ENCODE assay signal across 28 cellular contexts in the genomic region with DNA sequence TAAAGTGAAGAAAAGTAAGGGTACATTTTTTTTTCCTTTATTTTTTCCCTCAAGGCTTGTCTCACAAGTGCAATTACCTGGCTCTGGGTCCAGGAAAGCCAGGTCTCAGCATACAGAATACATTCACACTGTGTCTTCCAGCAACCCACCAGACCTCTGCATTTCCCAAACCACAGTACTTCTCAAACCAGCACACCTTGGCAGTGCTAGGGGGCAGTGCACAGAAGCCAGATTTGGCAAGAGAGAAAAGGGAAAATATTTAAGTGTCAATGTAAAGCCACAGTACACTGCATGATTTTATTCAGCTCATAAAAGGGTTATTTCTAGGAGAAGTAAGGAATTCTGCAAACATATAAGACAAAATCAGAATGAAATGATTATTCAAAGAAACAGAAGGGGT.
"Had no signal": no experiment of that assay in that cellular context is flagged by ENCODE, and none has a peak within 500 bp of the region (broad histone marks: within the 10 kb centered on the region; RNA-seq: fewer than 3 reads in every experiment).

No MANE protein-coding gene starts in this region.

- H3K9me3 ChIP-seq: ascending aorta, heart right ventricle, left ventricle myocardium inferior, ovary, prostate gland, sigmoid colon, uterus had no signal

- H3K4me3 Mint-ChIP-seq: activated CD4-positive, alpha-beta memory T cell treated with anti-CD3 and anti-CD28 coated beads, Interleukin-2, amount 10 ng/mL, durations not matched to agents 7 days and 5 days; activated CD4-positive, alpha-beta T cell treated with anti-CD3 and anti-CD28 coated beads, Interleukin-2, amount 10 ng/mL, durations not matched to agents 7 days and 5 days; activated naive CD4-positive, alpha-beta T cell treated with anti-CD3 and anti-CD28 coated beads, Interleukin-2, amount 10 ng/mL, durations not matched to agents 7 days and 5 days; activated naive CD8-positive, alpha-beta T cell treated with anti-CD3 and anti-CD28 coated beads, Interleukin-2, amount 10 ng/mL, durations not matched to agents 7 days and 5 days; activated T-cell treated with anti-CD3 and anti-CD28 coated beads, Interleukin-2, amount 50 U/mL, for 24 hours; brain; nephron progenitor cell; stimulated activated effector memory CD8-positive, alpha-beta T cell treated with anti-CD3 and anti-CD28 coated beads, Interleukin-12 subunit alpha, Interleukin-12 subunit beta, amount 100 ng/mL, for 72 hours; stimulated activated naive CD8-positive, alpha-beta T cell treated with anti-CD3 and anti-CD28 coated beads, Interleukin-15, Interleukin-2, amounts not matched to agents 100 ng/mL and 50 ng/mL, for 24 hours; T-helper 17 cell; type B pancreatic cell had no signal

- H3K36me3 ChIP-seq: ascending aorta, heart right ventricle, left ventricle myocardium inferior, ovary, prostate gland, sigmoid colon, uterus had no signal

- H3K27me3 Mint-ChIP-seq: activated CD4-positive, alpha-beta memory T cell treated with anti-CD3 and anti-CD28 coated beads, Interleukin-2, amount 10 ng/mL, durations not matched to agents 7 days and 5 days; activated CD4-positive, alpha-beta T cell treated with anti-CD3 and anti-CD28 coated beads, Interleukin-2, amount 10 ng/mL, durations not matched to agents 7 days and 5 days; activated naive CD4-positive, alpha-beta T cell treated with anti-CD3 and anti-CD28 coated beads, Interleukin-2, amount 10 ng/mL, durations not matched to agents 7 days and 5 days; activated naive CD8-positive, alpha-beta T cell treated with anti-CD3 and anti-CD28 coated beads, Interleukin-2, amount 10 ng/mL, durations not matched to agents 7 days and 5 days; activated T-cell treated with anti-CD3 and anti-CD28 coated beads, Interleukin-2, amount 50 U/mL, for 24 hours; brain; stimulated activated naive CD8-positive, alpha-beta T cell treated with anti-CD3 and anti-CD28 coated beads, Interleukin-15, Interleukin-2, amounts not matched to agents 100 ng/mL and 50 ng/mL, for 24 hours; T-helper 17 cell had no signal

- H3K4me1 ChIP-seq: ascending aorta, heart right ventricle, prostate gland, uterus had no signal

- H3K27ac ChIP-seq: ascending aorta, heart right ventricle, left ventricle myocardium inferior, ovary, prostate gland, sigmoid colon, uterus had no signal

- H3K36me3 Mint-ChIP-seq: activated naive CD4-positive, alpha-beta T cell treated with anti-CD3 and anti-CD28 coated beads, Interleukin-2, amount 10 ng/mL, durations not matched to agents 7 days and 5 days; activated naive CD8-positive, alpha-beta T cell treated with anti-CD3 and anti-CD28 coated beads, Interleukin-2, amount 10 ng/mL, durations not matched to agents 7 days and 5 days; brain; stimulated activated effector memory CD8-positive, alpha-beta T cell treated with anti-CD3 and anti-CD28 coated beads, Interleukin-12 subunit alpha, Interleukin-12 subunit beta, amount 100 ng/mL, for 72 hours; type B pancreatic cell had no signal

- H3K9me3 Mint-ChIP-seq: activated CD4-positive, alpha-beta T cell treated with anti-CD3 and anti-CD28 coated beads, Interleukin-2, amount 10 ng/mL, durations not matched to agents 7 days and 5 days; activated naive CD8-positive, alpha-beta T cell treated with anti-CD3 and anti-CD28 coated beads, Interleukin-2, amount 10 ng/mL, durations not matched to agents 7 days and 5 days; brain; nephron progenitor cell; type B pancreatic cell had no signal

- DNase-seq: activated CD4-positive, alpha-beta memory T cell treated with anti-CD3 and anti-CD28 coated beads, Interleukin-2, amount 10 ng/mL, durations not matched to agents 7 days and 5 days; activated CD4-positive, alpha-beta T cell treated with anti-CD3 and anti-CD28 coated beads for 1 hour; activated CD4-positive, alpha-beta T cell treated with anti-CD3 and anti-CD28 coated beads, Interleukin-2, amount 10 ng/mL, durations not matched to agents 7 days and 5 days; activated CD8-positive, alpha-beta memory T cell treated with anti-CD3 and anti-CD28 coated beads, Interleukin-2, amount 50 U/mL, for 48 hours; activated gamma-delta T cell; activated naive CD4-positive, alpha-beta T cell treated with anti-CD3 and anti-CD28 coated beads, Interleukin-2, amount 10 ng/mL, durations not matched to agents 7 days and 5 days; activated naive CD8-positive, alpha-beta T cell treated with anti-CD3 and anti-CD28 coated beads, Interleukin-2, amount 10 ng/mL, durations not matched to agents 7 days and 5 days; activated T-cell treated with anti-CD3 and anti-CD28 coated beads, Interleukin-2, amount 50 U/mL, for 24 hours; foreskin fibroblast; heart right ventricle; left ventricle myocardium inferior; nephron progenitor cell; ovary; retina; sigmoid colon; small intestine; stimulated activated CD4-positive, alpha-beta T cell treated with anti-CD3 and anti-CD28 coated beads, Interleukin-4, amount 100 ng/mL, for 24 hours; substantia nigra; T-helper 17 cell; T1000; uterus had no signal

- H3K4me3 ChIP-seq: ascending aorta, heart right ventricle, left ventricle myocardium inferior, lung, ovary, prostate gland, sigmoid colon, uterus had no signal

- H3K27ac Mint-ChIP-seq: activated CD4-positive, alpha-beta memory T cell treated with anti-CD3 and anti-CD28 coated beads, Interleukin-2, amount 10 ng/mL, durations not matched to agents 7 days and 5 days; activated CD4-positive, alpha-beta T cell treated with anti-CD3 and anti-CD28 coated beads, Interleukin-2, amount 10 ng/mL, durations not matched to agents 7 days and 5 days; activated naive CD4-positive, alpha-beta T cell treated with anti-CD3 and anti-CD28 coated beads, Interleukin-2, amount 10 ng/mL, durations not matched to agents 7 days and 5 days; activated naive CD8-positive, alpha-beta T cell treated with anti-CD3 and anti-CD28 coated beads, Interleukin-2, amount 10 ng/mL, durations not matched to agents 7 days and 5 days; activated T-cell treated with anti-CD3 and anti-CD28 coated beads, Interleukin-2, amount 50 U/mL, for 24 hours; nephron progenitor cell; stimulated activated effector memory CD8-positive, alpha-beta T cell treated with anti-CD3 and anti-CD28 coated beads, Interleukin-12 subunit alpha, Interleukin-12 subunit beta, amount 100 ng/mL, for 72 hours; stimulated activated naive CD8-positive, alpha-beta T cell treated with anti-CD3 and anti-CD28 coated beads, Interleukin-15, Interleukin-2, amounts not matched to agents 100 ng/mL and 50 ng/mL, for 24 hours; T-helper 17 cell; type B pancreatic cell had no signal

- H3K27me3 ChIP-seq: ascending aorta, heart right ventricle, ovary, sigmoid colon, uterus had no signal

- H3K4me1 Mint-ChIP-seq: activated CD4-positive, alpha-beta memory T cell treated with anti-CD3 and anti-CD28 coated beads, Interleukin-2, amount 10 ng/mL, durations not matched to agents 7 days and 5 days; activated CD4-positive, alpha-beta T cell treated with anti-CD3 and anti-CD28 coated beads, Interleukin-2, amount 10 ng/mL, durations not matched to agents 7 days and 5 days; activated naive CD4-positive, alpha-beta T cell treated with anti-CD3 and anti-CD28 coated beads, Interleukin-2, amount 10 ng/mL, durations not matched to agents 7 days and 5 days; activated naive CD8-positive, alpha-beta T cell treated with anti-CD3 and anti-CD28 coated beads, Interleukin-2, amount 10 ng/mL, durations not matched to agents 7 days and 5 days; stimulated activated effector memory CD8-positive, alpha-beta T cell treated with anti-CD3 and anti-CD28 coated beads, Interleukin-12 subunit alpha, Interleukin-12 subunit beta, amount 100 ng/mL, for 72 hours; T-helper 17 cell had no signal
